ENCODE assay signal across 9 cellular contexts in genomic region chr3:155995525-155996370, GRCh38.
DNase-seq lines count a peak whose midpoint lies in the region; ATAC-seq and TF ChIP-seq lines count a peak whose summit lies in the region.
"Had no signal": no experiment of that assay in that cellular context is flagged by ENCODE, and none has a peak within 500 bp of the region (broad histone marks: within the 10 kb centered on the region; RNA-seq: fewer than 3 reads in every experiment).

No MANE protein-coding gene starts in this region.

- ATAC-seq in Right ventricle myocardium inferior (no peak), GM18519 (IDR thresholded peaks at IDR 0.05; ENCODE audit: low FRiP score, unreplicated experiment) (no peak), HG03521 (IDR thresholded peaks at IDR 0.05; ENCODE audit: unreplicated experiment) (no peak), HG03378 (IDR thresholded peaks at IDR 0.05; ENCODE audit: unreplicated experiment) (no peak)

- no peak overlapping the region for H3K4me3 ChIP-seq in cardiac muscle cell

- no peaks in the 10 kb centered on the region for H3K4me1 ChIP-seq in cardiac muscle cell (ENCODE audit: low read depth)

- no peaks in the 10 kb centered on the region for H3K27me3 ChIP-seq in cardiac muscle cell

- DNase-seq in cardiac muscle cell (ENCODE audit: low read depth in 1 of 2, low spot score in 1 of 2) (peak; percentile 48 to 77), Right ventricle myocardium inferior (ENCODE audit: missing footprints) (no peak), NCI-H146 treated with DMSO at 0.1 percent for 48 hours (lab: John Stamatoyannopoulos, UW; ENCODE audit: unreplicated experiment) (peak; percentile 50), SW480 (ENCODE audit: low spot score) (peak; percentile 75), iPS-NIHi7 (ENCODE audit: extremely low spot score) (peak; percentile 52)
- DNase-seq: activated T-cell treated with anti-CD3 and anti-CD28 coated beads, Interleukin-2, amount 50 U/mL, for 72 hours had no signal

- H3K36me3 ChIP-seq in cardiac muscle cell = no peaks in the 10 kb centered on the region

- H3K9me3 ChIP-seq in cardiac muscle cell (ENCODE audit: low read depth) = no peaks in the 10 kb centered on the region

- peak; percentile 60 for TF ChIP-seq CTCF in cardiac muscle cell (IDR thresholded peaks at IDR 0.05; ENCODE audit: low read depth, low read length)

- H3K27ac ChIP-seq in cardiac muscle cell = no peak overlapping the region

- intact Hi-C loops in Right ventricle myocardium inferior (cut with DNase I) = no loop called here
